Comparison of ENCODE assay signal across 8 cellular contexts in genomic region chr7:47979832-47980181, GRCh38. TPM values are rescaled to one million over a fixed set of nuclear protein-coding genes. Genes with fewer than 3 reads are reported as not detected.
DNase-seq lines count a peak whose midpoint lies in the region; ATAC-seq, FAIRE-seq and TF ChIP-seq lines count a peak whose summit lies in the region.

No MANE protein-coding gene starts in this region.

- H3K4me2 ChIP-seq in PC-9 (peak overlapping the region; percentile 99), endothelial cell of umbilical vein (ENCODE audit: insufficient read depth, low read length) (peak overlapping the region; percentile 0)

- TF ChIP-seq EP300 in ovary (IDR thresholded peaks at IDR 0.05), result no peak

- TF ChIP-seq POLR2A in endothelial cell of umbilical vein (IDR thresholded peaks at IDR 0.05; ENCODE audit: low read depth, low read length), result no peak
- TF ChIP-seq POLR2A in ovary (IDR thresholded peaks at IDR 0.05), result no peak

- intact Hi-C loops in Caco-2 (cut with micrococcal nuclease; ENCODE audit: unreplicated experiment), result loop anchor here (1.0 to 2.0 kb wide), 3 partner anchors 9 to 130 kb away; partner anchors contain the start of gene UPP1
- intact Hi-C loops in PC-9 (cut with micrococcal nuclease; ENCODE audit: unreplicated experiment), result loop anchor here (1.0 kb wide), 2 partner anchors 110 to 130 kb away; no protein-coding TSS in a partner anchor
- intact Hi-C loops in endothelial cell of umbilical vein (cut with micrococcal nuclease), result loop anchor here (1.0 to 2.0 kb wide), 4 partner anchors 11 to 108 kb away; no protein-coding TSS in a partner anchor
- intact Hi-C loops in ovary (cut with DNase I), result no loop called here

- H3K9ac ChIP-seq in endothelial cell of umbilical vein (replicated peaks; ENCODE audit: extremely low read depth, insufficient read depth, low read length), result no peak overlapping the region

- H3K9me2 ChIP-seq in PC-9 (ENCODE audit: insufficient read depth), result no peaks in the 10 kb centered on the region

- dilution Hi-C loops in endothelial cell of umbilical vein (cut with MboI; ENCODE audit: extremely low pct_ligation_motif_present, low sequenced_read_pairs), result no loop called here

- H3F3A ChIP-seq in PC-9 (ENCODE audit: insufficient read depth, low read depth), result peaks cover 23% of the 10 kb centered on the region

- H3K4me1 ChIP-seq in Caco-2 (peaks cover 5% of the 10 kb centered on the region), PC-9 (replicated peaks; ENCODE audit: insufficient read depth) (peaks cover 11% of the 10 kb centered on the region), endothelial cell of umbilical vein (ENCODE audit: control insufficient read depth, extremely low read depth, insufficient read depth, low read length) (peaks cover 11% of the 10 kb centered on the region), ovary (ENCODE audit: insufficient read depth) (peaks cover 4% of the 10 kb centered on the region)

- CTCF ChIA-PET in Caco-2 (lab: Charles Lee) (no interaction called here), PC-9 (lab: Charles Lee) (no interaction called here), endothelial cell of umbilical vein (lab: Charles Lee) (interaction anchor here (1.1 to 1.3 kb wide), 2 partner anchors 9 to 12 kb away, joined by 3 read pairs; no protein-coding TSS in a partner anchor)

- H3K27ac ChIP-seq in PC-9 (0 out of 2 replicates have a peak overlapping the region, but pooled peaks have one; percentile 71), endothelial cell of umbilical vein (ENCODE audit: insufficient read depth, low read depth, low read length) (peak overlapping the region; percentile 2), ovary (peak overlapping the region; percentile 18 to 75)

- no peak for TF ChIP-seq CTCF in Caco-2 (IDR thresholded peaks at IDR 0.05; ENCODE audit: insufficient read depth in 1 of 2, low read depth in 1 of 2, low read length in 1 of 2, severe bottlenecking in 1 of 2, unreplicated experiment in 1 of 2)
- no peak for TF ChIP-seq CTCF in PC-9 (conservative IDR thresholded peaks at IDR 0.05)
- no peak for TF ChIP-seq CTCF in endothelial cell of umbilical vein (IDR thresholded peaks at IDR 0.05; ENCODE audit: extremely low read depth in 1 of 2, insufficient read depth in 1 of 2, low read depth in 1 of 2, low read length in 2 of 2)
- no peak for TF ChIP-seq CTCF in ovary (IDR thresholded peaks at IDR 0.05)

- no peaks in the 10 kb centered on the region for H3K9me3 Mint-ChIP-seq in Caco-2 (ENCODE audit: unreplicated experiment)

- peak overlapping the region; percentile 81 for H3K4me3 Mint-ChIP-seq in Caco-2 (ENCODE audit: unreplicated experiment)

- H3K9me1 ChIP-seq in endothelial cell of umbilical vein (replicated peaks; ENCODE audit: control insufficient read depth, extremely low read depth, insufficient read depth, low read length), result no peaks in the 10 kb centered on the region

- no peaks in the 10 kb centered on the region for H3K27me3 Mint-ChIP-seq in Caco-2 (ENCODE audit: insufficient read depth, unreplicated experiment)

- peaks cover 34% of the 10 kb centered on the region for H3K36me3 Mint-ChIP-seq in Caco-2 (ENCODE audit: insufficient read depth, unreplicated experiment)

- peak overlapping the region; percentile 90 for H3K27ac Mint-ChIP-seq in Caco-2 (ENCODE audit: unreplicated experiment)

- POLR2A ChIA-PET in Caco-2 (lab: Charles Lee) (no interaction called here), PC-9 (lab: Charles Lee; ENCODE audit: unreplicated experiment) (no interaction called here), endothelial cell of umbilical vein (lab: Charles Lee) (no interaction called here)

- H3K9me3 ChIP-seq in Caco-2 (no peaks in the 10 kb centered on the region), PC-9 (ENCODE audit: insufficient read depth, low read depth) (no peaks in the 10 kb centered on the region), endothelial cell of umbilical vein (replicated peaks; ENCODE audit: control insufficient read depth, insufficient read depth, low read length) (no peaks in the 10 kb centered on the region), ovary (no peaks in the 10 kb centered on the region)

- no peak for FAIRE-seq in endothelial cell of umbilical vein (lab: Jason Lieb, UNC)

- H4K20me1 ChIP-seq in PC-9 (ENCODE audit: insufficient read depth) (no peaks in the 10 kb centered on the region), endothelial cell of umbilical vein (replicated peaks; ENCODE audit: control insufficient read depth, extremely low read depth, insufficient read depth, low read length) (no peaks in the 10 kb centered on the region)

- DNase-seq in Caco-2, result no peak
- DNase-seq in PC-9, result no peak
- DNase-seq in endothelial cell of umbilical vein (ENCODE audit: low read depth, low spot score), result peak; percentile 12
- DNase-seq in ovary, result no peak
- no peak for DNase-seq in NCI-H1694 treated with DMSO at 0.1 percent for 48 hours (lab: John Stamatoyannopoulos, UW)
- no peak for DNase-seq in activated effector memory CD4-positive, alpha-beta T cell treated with anti-CD3 and anti-CD28 coated beads, Interleukin-2, amount 50 U/mL, for 16 hours

- ATAC-seq in GM18867 (IDR thresholded peaks at IDR 0.05; ENCODE audit: unreplicated experiment) (no peak), esophagus mucosa (no peak)

- H3K4me3 ChIP-seq in Caco-2 (ENCODE audit: low read depth, low read length) (peak overlapping the region; percentile 87), PC-9 (peak overlapping the region; percentile 89; the same call in 1 of the 2 replicates), endothelial cell of umbilical vein (replicated peaks in 1 of 3; ENCODE audit: insufficient read depth in 1 of 3, low read depth in 1 of 3, low read length in 3 of 3) (peak overlapping the region; percentile 0 to 93 (median 89)), ovary (peak overlapping the region; percentile 73)

- H3K36me3 ChIP-seq in Caco-2 (ENCODE audit: control insufficient read depth, insufficient read depth, low read length), result peaks cover 5% of the 10 kb centered on the region
- peaks cover 25% of the 10 kb centered on the region for H3K36me3 ChIP-seq in PC-9 (ENCODE audit: low read depth)
- peaks cover 13 to 15% of the 10 kb centered on the region in 2 experiments for H3K36me3 ChIP-seq in endothelial cell of umbilical vein (ENCODE audit: control insufficient read depth in 2 of 2, extremely low read depth in 1 of 2, insufficient read depth in 2 of 2, low read length in 2 of 2)
- H3K36me3 ChIP-seq in ovary, result no peaks in the 10 kb centered on the region

- peak overlapping the region; percentile 72 for H2AFZ ChIP-seq in PC-9
- no peak overlapping the region for H2AFZ ChIP-seq in endothelial cell of umbilical vein (ENCODE audit: low read depth, low read length)

- H3K27me3 ChIP-seq in Caco-2 (replicated peaks; ENCODE audit: control insufficient read depth, insufficient read depth, low read length), result no peaks in the 10 kb centered on the region
- H3K27me3 ChIP-seq in PC-9 (ENCODE audit: insufficient read depth, low read depth), result no peaks in the 10 kb centered on the region
- H3K27me3 ChIP-seq in endothelial cell of umbilical vein (ENCODE audit: control insufficient read depth in 2 of 2, insufficient read depth in 2 of 2, low read length in 2 of 2), result peaks cover 0 to 4% of the 10 kb centered on the region in 2 experiments
- H3K27me3 ChIP-seq in ovary, result no peaks in the 10 kb centered on the region

- BruUV-seq in Caco-2 (replicated peaks; lab: Mats Ljungman, UMichigan) (no TSS peak), PC-9 (replicated peaks; lab: Mats Ljungman, UMichigan) (no TSS peak), endothelial cell of umbilical vein (replicated peaks; lab: Mats Ljungman, UMichigan) (no TSS peak)

- H3K4me1 Mint-ChIP-seq in Caco-2 (ENCODE audit: low read depth, unreplicated experiment), result peaks cover 18% of the 10 kb centered on the region

- 5 to 9% (median 8%) methylated on average over 7 of the region's 7 CpGs for WGBS in ovary, 3 donors

- peaks cover 22% of the 10 kb centered on the region for H3K79me2 ChIP-seq in PC-9 (ENCODE audit: low read depth)
- peaks cover 12% of the 10 kb centered on the region for H3K79me2 ChIP-seq in endothelial cell of umbilical vein (ENCODE audit: control insufficient read depth, insufficient read depth, low read length)

RNA-seq across cellular contexts. Expression of gene HUS1, which starts 0.4 kb away (rescaled TPM):
- 31.3 and 32.3 TPM in 2 replicates for total RNA-seq in Caco-2 (2022)
- 28.4 and 43.5 TPM in 2 replicates for total RNA-seq in PC-9 (2021)
- total RNA-seq in endothelial cell of umbilical vein, result 45.0 and 49.7 TPM in 2 replicates
- 18.1 and 21.4 TPM in 2 replicates for polyA plus RNA-seq in endothelial cell of umbilical vein
- 17.4 and 17.9 TPM in 2 replicates for polyA plus RNA-seq in endothelial cell of umbilical vein (2011; cell fraction: cytosol; rRNA removed)
- polyA plus RNA-seq in endothelial cell of umbilical vein (2011; cell fraction: nucleus; rRNA removed), result 27.3 and 46.3 TPM in 2 replicates
- polyA plus RNA-seq in endothelial cell of umbilical vein (2012), result 19.3 and 30.9 TPM in 2 replicates
- 37.9 and 40.1 TPM in 2 replicates for polyA minus RNA-seq in endothelial cell of umbilical vein
- polyA minus RNA-seq in endothelial cell of umbilical vein (2011; cell fraction: cytosol; rRNA and poly(A)+ RNA removed), result 21.1 TPM
- 32.8 and 43.9 TPM in 2 replicates for polyA minus RNA-seq in endothelial cell of umbilical vein (2011; cell fraction: nucleus; rRNA and poly(A)+ RNA removed)
- 10 to 100 TPM; 10.3 to 27.2 (median 20.7) TPM for total RNA-seq in ovary
- 10 to 100 TPM; 10.0 to 21.4 TPM for polyA plus RNA-seq in ovary
- 20.0 TPM for total RNA-seq in esophagus mucosa

RNA-seq across cellular contexts. Expression of gene PKD1L1, which starts 31.5 kb away (rescaled TPM):
- total RNA-seq in Caco-2 (2022) (0.25 and 0.28 TPM in 2 replicates), PC-9 (2021) (0.07 and 0.08 TPM in 2 replicates), endothelial cell of umbilical vein (3.0 and 5.9 TPM in 2 replicates), ovary (under 1 TPM; 0.11 to 0.48 (median 0.28) TPM), esophagus mucosa (0.36 TPM)
- polyA plus RNA-seq in endothelial cell of umbilical vein (4.1 and 7.9 TPM in 2 replicates), ovary (under 1 TPM; 0.13 to 0.22 TPM)
- polyA plus RNA-seq in endothelial cell of umbilical vein (2011; cell fraction: cytosol; rRNA removed), result 2.2 and 2.3 TPM in 2 replicates
- polyA plus RNA-seq in endothelial cell of umbilical vein (2011; cell fraction: nucleus; rRNA removed), result 14.6 and 19.5 TPM in 2 replicates
- 1.2 and 3.5 TPM in 2 replicates for polyA plus RNA-seq in endothelial cell of umbilical vein (2012)
- polyA minus RNA-seq in endothelial cell of umbilical vein, result 13.1 and 15.4 TPM in 2 replicates
- polyA minus RNA-seq in endothelial cell of umbilical vein (2011; cell fraction: cytosol; rRNA and poly(A)+ RNA removed), result not detected
- 15.9 and 17.2 TPM in 2 replicates for polyA minus RNA-seq in endothelial cell of umbilical vein (2011; cell fraction: nucleus; rRNA and poly(A)+ RNA removed)

RNA-seq across cellular contexts. Expression of gene SUN3, which starts 49.1 kb away (rescaled TPM):
- total RNA-seq in Caco-2 (2022) (not detected in 2 replicates), PC-9 (2021) (0.24 TPM in 1 of 2 replicates, not detected in the other), endothelial cell of umbilical vein (not detected in 2 replicates), ovary (not detected), esophagus mucosa (not detected)
- polyA plus RNA-seq in endothelial cell of umbilical vein (not detected in 2 replicates), ovary (not detected)
- polyA plus RNA-seq in endothelial cell of umbilical vein (2011; cell fraction: cytosol; rRNA removed), result not detected in 2 replicates
- not detected in 2 replicates for polyA plus RNA-seq in endothelial cell of umbilical vein (2011; cell fraction: nucleus; rRNA removed)
- not detected in 2 replicates for polyA plus RNA-seq in endothelial cell of umbilical vein (2012)
- polyA minus RNA-seq in endothelial cell of umbilical vein, result not detected in 2 replicates
- polyA minus RNA-seq in endothelial cell of umbilical vein (2011; cell fraction: cytosol; rRNA and poly(A)+ RNA removed), result not detected
- not detected in 2 replicates for polyA minus RNA-seq in endothelial cell of umbilical vein (2011; cell fraction: nucleus; rRNA and poly(A)+ RNA removed)

RNA-seq across cellular contexts. Expression of gene C7orf57, which starts 55.5 kb away (rescaled TPM):
- total RNA-seq in Caco-2 (2022), result not detected in 2 replicates
- 0.90 and 2.5 TPM in 2 replicates for total RNA-seq in PC-9 (2021)
- total RNA-seq in endothelial cell of umbilical vein, result not detected in 2 replicates
- not detected in 2 replicates for polyA plus RNA-seq in endothelial cell of umbilical vein
- 0.04 and 0.14 TPM in 2 replicates for polyA plus RNA-seq in endothelial cell of umbilical vein (2011; cell fraction: cytosol; rRNA removed)
- polyA plus RNA-seq in endothelial cell of umbilical vein (2011; cell fraction: nucleus; rRNA removed), result not detected in 2 replicates
- not detected in 2 replicates for polyA plus RNA-seq in endothelial cell of umbilical vein (2012)
- not detected in 2 replicates for polyA minus RNA-seq in endothelial cell of umbilical vein
- not detected for polyA minus RNA-seq in endothelial cell of umbilical vein (2011; cell fraction: cytosol; rRNA and poly(A)+ RNA removed)
- not detected in 2 replicates for polyA minus RNA-seq in endothelial cell of umbilical vein (2011; cell fraction: nucleus; rRNA and poly(A)+ RNA removed)
- total RNA-seq in ovary, result 10 to 100 TPM in 1 of 7 donors, 1 to 10 TPM in 1, under 1 TPM in 3, not detected in 2; 0.30 to 18.6 (median 0.38) TPM
- polyA plus RNA-seq in ovary, result under 1 TPM in 1 of 2 donors, not detected in 1; 0.02 TPM
- 1.00 TPM for total RNA-seq in esophagus mucosa

Comparison
In these comparisons a context has a peak if more than half of its experiments do, and no peak if none do; other contexts are left out.
1. H3K27ac ChIP-seq: peak in every context shown above with its lines; median percentile 71 in PC-9; 46 in ovary; 2 in endothelial cell of umbilical vein.
2. intact Hi-C loops: an anchor here in Caco-2 (1.0 to 2.0 kb wide), PC-9 (1.0 kb wide) and endothelial cell of umbilical vein (1.0 to 2.0 kb wide); none called in ovary.